ENCODE assay signal across 1 cellular context in genomic region chr3:194676471-194676870, GRCh38.
A peak's percentile ranks its signal among the peaks of the same experiment; 100 is the strongest.
TF ChIP-seq lines count a peak whose summit lies in the region.

No MANE protein-coding gene starts in this region.

TF ChIP-seq in GM12878, 131 proteins besides CTCF, POLR2A, EP300 and RAD21:
- TF ChIP-seq CBX3 (IDR thresholded peaks at IDR 0.05; ENCODE audit: borderline replicate concordance, low read depth) (no peak), BRCA1 (IDR thresholded peaks at IDR 0.05; ENCODE audit: low read depth, low read length) (no peak), LARP7 (IDR thresholded peaks at IDR 0.05) (no peak), ZNF217 (IDR thresholded peaks at IDR 0.05) (no peak), TCF3 (IDR thresholded peaks at IDR 0.05; ENCODE audit: borderline replicate concordance, insufficient read depth, low read depth, low read length) (no peak), ZNF24 (IDR thresholded peaks at IDR 0.05) (peak; percentile 98), ATF3 (IDR thresholded peaks at IDR 0.05; ENCODE audit: borderline replicate concordance, extremely low read depth, low read depth, low read length) (no peak), CBX5 (IDR thresholded peaks at IDR 0.05; ENCODE audit: low read depth) (no peak)
